ENCODE assay signal across 2 cellular contexts in genomic region chr11:35582033-35582432, GRCh38.
TF ChIP-seq lines count a peak whose summit lies in the region.

No MANE protein-coding gene starts in this region.

TF ChIP-seq in IMR-90, 13 proteins besides CTCF, POLR2A, EP300 and RAD21:
- TF ChIP-seq CEBPB (IDR thresholded peaks at IDR 0.05; ENCODE audit: low read depth, low read length) (no peak), MAZ (IDR thresholded peaks at IDR 0.05; ENCODE audit: borderline replicate concordance, low read depth, low read length) (no peak), RFX5 (IDR thresholded peaks at IDR 0.05; ENCODE audit: low read depth, low read length) (no peak), MXI1 (IDR thresholded peaks at IDR 0.05; ENCODE audit: borderline replicate concordance, low read depth, low read length) (no peak), BHLHE40 (IDR thresholded peaks at IDR 0.05; ENCODE audit: low read depth, low read length) (no peak), MAFK (IDR thresholded peaks at IDR 0.05; ENCODE audit: low read depth, low read length) (no peak), ELK1 (IDR thresholded peaks at IDR 0.05; ENCODE audit: borderline replicate concordance, low read depth, low read length) (no peak), FOS (IDR thresholded peaks at IDR 0.05; ENCODE audit: low read depth, low read length) (no peak), NFE2L2 (IDR thresholded peaks at IDR 0.05; ENCODE audit: low read depth, low read length) (no peak)

TF ChIP-seq in K562, 482 proteins besides CTCF, POLR2A, EP300 and RAD21:
- TF ChIP-seq TRIM28 (IDR thresholded peaks at IDR 0.05) = no peak
- no peak for TF ChIP-seq RCOR1 (IDR thresholded peaks at IDR 0.05; ENCODE audit: borderline replicate concordance in 1 of 2, low read depth in 2 of 2, low read length in 2 of 2)
- no peak for TF ChIP-seq TAF9B (IDR thresholded peaks at IDR 0.05; ENCODE audit: partially characterized antibody)
- TF ChIP-seq CXXC5 (CRISPR knock-in tag; IDR thresholded peaks at IDR 0.05) = no peak
